In genomic region chr15:71599404-71600225, GRCh38 we compare ENCODE assay signal across 13 cellular contexts.
DNase-seq lines count a peak whose midpoint lies in the region; ATAC-seq and TF ChIP-seq lines count a peak whose summit lies in the region.
"Had no signal": no experiment of that assay in that cellular context is flagged by ENCODE, and none has a peak within 500 bp of the region (broad histone marks: within the 10 kb centered on the region; RNA-seq: fewer than 3 reads in every experiment).

No MANE protein-coding gene starts in this region.

- 22 to 29% (median 27%) methylated on average over 9 of the region's 9 CpGs for WGBS in psoas muscle, 3 donors

- H3K36me3 ChIP-seq in adipocyte (ENCODE audit: control insufficient read depth, insufficient read depth, low read length, severe bottlenecking) (no peaks in the 10 kb centered on the region), psoas muscle (ENCODE audit: insufficient read depth in 1 of 2, low read depth in 1 of 2) (no peaks in the 10 kb centered on the region)

- intact Hi-C loops in left ventricle myocardium superior (cut with micrococcal nuclease), result no loop called here
- intact Hi-C loops in psoas muscle (cut with DNase I), result no loop called here

- no peak overlapping the region for H3K9ac ChIP-seq in adipocyte (ENCODE audit: low read length)

- peak; percentile 29 for ATAC-seq in left ventricle myocardium superior
- ATAC-seq in psoas muscle, result peak in 1 of 4 donors; percentile 56
- no peak for ATAC-seq in foreskin keratinocyte
- no peak for ATAC-seq in GM18909 (IDR thresholded peaks at IDR 0.05; ENCODE audit: poor library complexity, unreplicated experiment)
- ATAC-seq: sciatic nerve had no signal

- DNase-seq in GM12865 (ENCODE audit: low read depth), result peak; percentile 3
- DNase-seq in adipocyte (ENCODE audit: low read depth), result peak; percentile 27
- peak; percentile 68 for DNase-seq in left ventricle myocardium superior
- peak in 1 of 2 donors; percentile 53 for DNase-seq in psoas muscle
- no peak for DNase-seq in NCI-H1092 (lab: John Stamatoyannopoulos, UW)
- no peak for DNase-seq in foreskin keratinocyte
- no peak for DNase-seq in COR-L47 (lab: John Stamatoyannopoulos, UW)
- DNase-seq: activated CD4-positive, alpha-beta T cell treated with anti-CD3 and anti-CD28 coated beads for 4 hours; CD4-positive, CD25-positive, alpha-beta regulatory T cell; H7 had no signal

- H3K4me3 ChIP-seq in GM12865 (ENCODE audit: low read depth, low read length) (no peak overlapping the region), adipocyte (ENCODE audit: low read length) (no peak overlapping the region), psoas muscle (peak overlapping the region; percentile 3)
- H3K4me3 ChIP-seq: SK-N-MC had no signal

- TF ChIP-seq CTCF in GM12865 (IDR thresholded peaks at IDR 0.05; ENCODE audit: insufficient read depth, low read depth, low read length, missing control alignments) (no peak), psoas muscle (IDR thresholded peaks at IDR 0.05) (no peak), foreskin keratinocyte (conservative IDR thresholded peaks at IDR 0.05) (no peak)

- peaks cover 41% of the 10 kb centered on the region for H3K4me1 ChIP-seq in adipocyte (ENCODE audit: control insufficient read depth, insufficient read depth, low read length)
- peaks cover 10% of the 10 kb centered on the region for H3K4me1 ChIP-seq in psoas muscle
- no peaks in the 10 kb centered on the region for H3K4me1 ChIP-seq in foreskin keratinocyte

- H3K27ac ChIP-seq in psoas muscle, result no peak overlapping the region
- no peak overlapping the region for H3K27ac ChIP-seq in foreskin keratinocyte
- H3K27ac ChIP-seq: SK-N-MC had no signal

- peaks cover 1% of the 10 kb centered on the region for H3K9me3 ChIP-seq in adipocyte (ENCODE audit: control insufficient read depth, low read length)
- peaks cover 3% of the 10 kb centered on the region for H3K9me3 ChIP-seq in psoas muscle

- H3K27me3 ChIP-seq in adipocyte (replicated peaks; ENCODE audit: control insufficient read depth, insufficient read depth, low read length) (no peaks in the 10 kb centered on the region), psoas muscle (ENCODE audit: insufficient read depth in 3 of 3, low read length in 2 of 3) (no peaks in the 10 kb centered on the region), foreskin keratinocyte (no peaks in the 10 kb centered on the region)

Comparison
In these comparisons a context has a peak if more than half of its experiments do, and no peak if none do; other contexts are left out.
1. DNase-seq: peak in GM12865 (single experiment), adipocyte (single experiment) and left ventricle myocardium superior (single experiment); none in NCI-H1092 (single experiment), foreskin keratinocyte (0 of 2) and COR-L47 (single experiment).